ENCODE assay signal across 24 cellular contexts in genomic region chr6:3746696-3747095, GRCh38. TPM values are rescaled to one million over a fixed set of nuclear protein-coding genes. Genes with fewer than 3 reads are reported as not detected.
DNase-seq lines count a peak whose midpoint lies in the region; ATAC-seq and TF ChIP-seq lines count a peak whose summit lies in the region.
"Had no signal": no experiment of that assay in that cellular context is flagged by ENCODE, and none has a peak within 500 bp of the region (broad histone marks: within the 10 kb centered on the region; RNA-seq: fewer than 3 reads in every experiment).

No MANE protein-coding gene starts in this region.

- peaks cover 36% of the 10 kb centered on the region for H3F3A ChIP-seq in SK-N-SH (replicated peaks; ENCODE audit: insufficient read depth)

- peaks cover 80% of the 10 kb centered on the region for H3K4me1 Mint-ChIP-seq in chondrocyte (ENCODE audit: low read depth)
- peaks cover 79% of the 10 kb centered on the region for H3K4me1 Mint-ChIP-seq in osteocyte (ENCODE audit: unreplicated experiment)
- H3K4me1 Mint-ChIP-seq in activated CD8-positive, alpha-beta T cell treated with anti-CD3 and anti-CD28 coated beads for 36 hours (ENCODE audit: low read depth) = peaks cover 7% of the 10 kb centered on the region

- peaks cover 99% of the 10 kb centered on the region for H3K79me2 ChIP-seq in SK-N-SH (ENCODE audit: insufficient read depth)

- 97% methylated on average over 6 of the region's 8 CpGs for WGBS in SK-N-SH (ENCODE audit: low lambda C conversion rate)

- no peak for TF ChIP-seq RAD21 in SK-N-SH (IDR thresholded peaks at IDR 0.05; ENCODE audit: low read length)

- peaks cover 83% of the 10 kb centered on the region for H4K20me1 ChIP-seq in SK-N-SH (ENCODE audit: insufficient read depth)

- H3K27me3 Mint-ChIP-seq in chondrocyte (ENCODE audit: low read depth) (no peaks in the 10 kb centered on the region), osteocyte (ENCODE audit: unreplicated experiment) (no peaks in the 10 kb centered on the region)
- peaks cover 16% of the 10 kb centered on the region for H3K27me3 Mint-ChIP-seq in activated CD8-positive, alpha-beta T cell treated with anti-CD3 and anti-CD28 coated beads for 36 hours

- no peak overlapping the region for H3K4me3 ChIP-seq in SK-N-SH (ENCODE audit: low read depth in 2 of 2, low read length in 1 of 2)
- peak overlapping the region; percentile 96 to 97 for H3K4me3 ChIP-seq in tibial artery
- H3K4me3 ChIP-seq: MG63 had no signal

- no peak for TF ChIP-seq EP300 in SK-N-SH (IDR thresholded peaks at IDR 0.05; ENCODE audit: borderline replicate concordance in 1 of 2, low read depth in 1 of 2, low read length in 1 of 2)

- H3K4me2 ChIP-seq in SK-N-SH = peak overlapping the region; percentile 99; the same call in 1 of the 2 replicates

- H3K27ac ChIP-seq in SK-N-SH (ENCODE audit: low read depth in 2 of 2, low read length in 1 of 2) (no peak overlapping the region), tibial artery (peak overlapping the region; percentile 99)
- H3K27ac ChIP-seq: 22Rv1, C4-2B had no signal

- H3K9ac ChIP-seq in SK-N-SH = no peak overlapping the region

- no peaks in the 10 kb centered on the region for H3K27me3 ChIP-seq in SK-N-SH (ENCODE audit: insufficient read depth)
- H3K27me3 ChIP-seq in tibial artery = no peaks in the 10 kb centered on the region
- H3K27me3 ChIP-seq: MG63 had no signal

- peaks cover 14 to 32% of the 10 kb centered on the region in 2 experiments; a peak in 3 of 4 replicates for H3K4me1 ChIP-seq in SK-N-SH (ENCODE audit: control insufficient read depth in 1 of 2, insufficient read depth in 2 of 2, low read depth in 1 of 2, low read length in 1 of 2)
- H3K4me1 ChIP-seq in tibial artery = peaks cover 6 to 71% (median 58%) of the 10 kb centered on the region in 4 donors

- peaks cover 39% of the 10 kb centered on the region for H3K36me3 Mint-ChIP-seq in chondrocyte (ENCODE audit: low read depth)
- H3K36me3 Mint-ChIP-seq in osteocyte (ENCODE audit: unreplicated experiment) = peaks cover 20% of the 10 kb centered on the region
- H3K36me3 Mint-ChIP-seq in activated CD8-positive, alpha-beta T cell treated with anti-CD3 and anti-CD28 coated beads for 36 hours (ENCODE audit: low read depth) = no peaks in the 10 kb centered on the region
- H3K36me3 Mint-ChIP-seq: natural killer cell treated with Interleukin-12 subunit alpha and Interleukin-12 subunit beta and Interleukin-15 and Interleukin-18, amount 100 ng/mL, for 72 hours; WTC11 had no signal

- H2AFZ ChIP-seq in SK-N-SH (ENCODE audit: low read depth) = no peak overlapping the region

- no peaks in the 10 kb centered on the region for H3K9me3 Mint-ChIP-seq in chondrocyte (ENCODE audit: low read depth)
- no peaks in the 10 kb centered on the region for H3K9me3 Mint-ChIP-seq in osteocyte (ENCODE audit: unreplicated experiment)
- no peaks in the 10 kb centered on the region for H3K9me3 Mint-ChIP-seq in activated CD8-positive, alpha-beta T cell treated with anti-CD3 and anti-CD28 coated beads for 36 hours
- H3K9me3 Mint-ChIP-seq: activated naive CD4-positive, alpha-beta T cell treated with anti-CD3 and anti-CD28 coated beads for 36 hours; activated T-cell treated with anti-CD3 and anti-CD28 coated beads, Interleukin-2, amount 50 U/mL, for 24 hours; natural killer cell treated with Interleukin-12 subunit alpha and Interleukin-12 subunit beta and Interleukin-15 and Interleukin-18, amount 100 ng/mL, for 72 hours; T-helper 2 cell treated with Interferon-gamma antibody and Interleukin-4, amounts not matched to agents 5 μg/mL and 100 μg/mL, for 36 hours; WTC11 had no signal

- DNase-seq in SK-N-SH (no peak), chondrocyte (ENCODE audit: low spot score) (peak; percentile 11), osteocyte (ENCODE audit: extremely low spot score, unreplicated experiment) (peak; percentile 62), tibial artery (peak in 1 of 2 donors; percentile 62), islet precursor cell (no peak)
- DNase-seq in activated CD8-positive, alpha-beta T cell treated with anti-CD3 and anti-CD28 coated beads for 36 hours = no peak
- DNase-seq in activated CD4-positive, CD25-positive, alpha-beta regulatory T cell treated with anti-CD3 and anti-CD28 coated beads, Interleukin-2, amount 50 U/mL, for 72 hours = no peak
- DNase-seq: activated CD8-positive, alpha-beta T cell treated with anti-CD3 and anti-CD28 coated beads, Interleukin-2, amount 10 ng/mL, durations not matched to agents 7 days and 5 days; activated naive CD4-positive, alpha-beta T cell treated with anti-CD3 and anti-CD28 coated beads for 36 hours; anterior cingulate cortex; MG63; NCI-H748 treated with DMSO at 0.1 percent for 48 hours; OCI-M1; stimulated activated CD4-positive, alpha-beta T cell treated with anti-CD3 and anti-CD28 coated beads, Interleukin-12 subunit alpha, Interleukin-12 subunit beta, amount 100 ng/mL, for 4 hours; trophoblast cell had no signal

- H3K27ac Mint-ChIP-seq in chondrocyte (ENCODE audit: unreplicated experiment) (peak overlapping the region; percentile 91), osteocyte (ENCODE audit: unreplicated experiment) (peak overlapping the region; percentile 92)
- H3K27ac Mint-ChIP-seq in activated CD8-positive, alpha-beta T cell treated with anti-CD3 and anti-CD28 coated beads for 36 hours = no peak overlapping the region
- H3K27ac Mint-ChIP-seq: activated CD8-positive, alpha-beta T cell treated with anti-CD3 and anti-CD28 coated beads, Interleukin-2, amount 10 ng/mL, durations not matched to agents 7 days and 5 days; activated naive CD4-positive, alpha-beta T cell treated with anti-CD3 and anti-CD28 coated beads for 36 hours; activated T-cell treated with anti-CD3 and anti-CD28 coated beads, Interleukin-2, amount 50 U/mL, for 24 hours; natural killer cell treated with Interleukin-12 subunit alpha and Interleukin-12 subunit beta and Interleukin-15 and Interleukin-18, amount 100 ng/mL, for 72 hours; progenitor cell of endocrine pancreas; T-helper 2 cell treated with Interferon-gamma antibody and Interleukin-4, amounts not matched to agents 5 μg/mL and 100 μg/mL, for 36 hours; WTC11 had no signal

- H3K4me3 Mint-ChIP-seq in chondrocyte (ENCODE audit: unreplicated experiment) = peak overlapping the region; percentile 88
- peak overlapping the region; percentile 22 for H3K4me3 Mint-ChIP-seq in osteocyte (ENCODE audit: unreplicated experiment)
- no peak overlapping the region for H3K4me3 Mint-ChIP-seq in activated CD8-positive, alpha-beta T cell treated with anti-CD3 and anti-CD28 coated beads for 36 hours
- H3K4me3 Mint-ChIP-seq: activated CD8-positive, alpha-beta T cell treated with anti-CD3 and anti-CD28 coated beads, Interleukin-2, amount 10 ng/mL, durations not matched to agents 7 days and 5 days; activated naive CD4-positive, alpha-beta T cell treated with anti-CD3 and anti-CD28 coated beads for 36 hours; activated T-cell treated with anti-CD3 and anti-CD28 coated beads, Interleukin-2, amount 50 U/mL, for 24 hours; natural killer cell treated with Interleukin-12 subunit alpha and Interleukin-12 subunit beta and Interleukin-15 and Interleukin-18, amount 100 ng/mL, for 72 hours; T-helper 2 cell treated with Interferon-gamma antibody and Interleukin-4, amounts not matched to agents 5 μg/mL and 100 μg/mL, for 36 hours; WTC11 had no signal

- CTCF ChIA-PET in SK-N-SH (lab: Yijun Ruan, JAX) = interaction anchor here (0.9 to 8.5 kb wide), 9 partner anchors 13 to 409 kb away, joined by 3 to 88 read pairs (median 4); no protein-coding TSS in a partner anchor
- CTCF ChIA-PET in activated CD8-positive, alpha-beta T cell treated with anti-CD3 and anti-CD28 coated beads for 36 hours (lab: Charles Lee) = interaction anchor here (1.0 to 8.4 kb wide), 7 partner anchors 9 to 409 kb away, joined by 3 to 62 read pairs (median 9); partner anchors contain the start of gene FAM50B

- H3K9me3 ChIP-seq in SK-N-SH (no peaks in the 10 kb centered on the region), tibial artery (no peaks in the 10 kb centered on the region)
- H3K9me3 ChIP-seq: MG63 had no signal

- intact Hi-C loops in tibial artery (cut with DNase I; ENCODE audit: low total_unique reads) = loop anchor here (5.0 to 10.0 kb wide), 2 partner anchors 101 to 388 kb away; partner anchors contain the start of genes ECI2 and FAM50B
- intact Hi-C loops in activated CD8-positive, alpha-beta T cell treated with anti-CD3 and anti-CD28 coated beads for 36 hours (cut with micrococcal nuclease) = no loop called here

- H3K36me3 ChIP-seq in SK-N-SH (replicated peaks in 1 of 2; ENCODE audit: control insufficient read depth in 1 of 2, insufficient read depth in 2 of 2, low read length in 1 of 2) (peaks cover 6 to 21% of the 10 kb centered on the region in 2 experiments), tibial artery (peaks cover 0 to 20% (median 11%) of the 10 kb centered on the region in 3 donors)

- POLR2A ChIA-PET in SK-N-SH (lab: Yijun Ruan, JAX) = no interaction called here
- POLR2A ChIA-PET in activated CD8-positive, alpha-beta T cell treated with anti-CD3 and anti-CD28 coated beads for 36 hours (lab: Charles Lee) = no interaction called here

- TF ChIP-seq CTCF in SK-N-SH (IDR thresholded peaks at IDR 0.05) (no peak), chondrocyte (IDR thresholded peaks at IDR 0.05) (no peak), osteocyte (IDR thresholded peaks at IDR 0.05) (no peak), tibial artery (IDR thresholded peaks at IDR 0.05) (no peak)
- TF ChIP-seq CTCF in activated CD8-positive, alpha-beta T cell treated with anti-CD3 and anti-CD28 coated beads for 36 hours (IDR thresholded peaks at IDR 0.05) = no peak

- ATAC-seq in SK-N-SH treated with all-trans-retinoic acid at 6 μM for 48 hours = no peak
- ATAC-seq in activated CD8-positive, alpha-beta T cell treated with anti-CD3 and anti-CD28 coated beads for 36 hours = no peak
- ATAC-seq: activated CD8-positive, alpha-beta T cell treated with anti-CD3 and anti-CD28 coated beads, Interleukin-2, amount 10 ng/mL, durations not matched to agents 7 days and 5 days; HCT116; natural killer cell treated with Interleukin-12 subunit alpha and Interleukin-12 subunit beta and Interleukin-15 and Interleukin-18, amount 100 ng/mL, for 72 hours; WTC11 had no signal

- H3K9me2 ChIP-seq in SK-N-SH = no peaks in the 10 kb centered on the region

TF ChIP-seq in SK-N-SH treated with all-trans-retinoic acid at 6 μM for 48 hours, 23 proteins besides CTCF, POLR2A, EP300 and RAD21:
- no peak for TF ChIP-seq TCF4 (CRISPR knock-in tag; IDR thresholded peaks at IDR 0.05; ENCODE audit: borderline replicate concordance)
- no peak for TF ChIP-seq CSDC2 (CRISPR knock-in tag; IDR thresholded peaks at IDR 0.05)
- no peak for TF ChIP-seq ISL1 (CRISPR knock-in tag; IDR thresholded peaks at IDR 0.05)
- TF ChIP-seq ZC3H10 (CRISPR knock-in tag; IDR thresholded peaks at IDR 0.05) = no peak
- no peak for TF ChIP-seq ZNF70 (CRISPR knock-in tag; IDR thresholded peaks at IDR 0.05)
- no peak for TF ChIP-seq BACH2 (CRISPR knock-in tag; IDR thresholded peaks at IDR 0.05; ENCODE audit: borderline replicate concordance)

RNA-seq across cellular contexts. Expression of gene PXDC1, which starts 4.8 kb away (rescaled TPM):
- polyA plus RNA-seq in SK-N-SH (2012; rRNA removed) = 14.1 and 14.5 TPM in 2 replicates
- 17.3 and 19.2 TPM in 2 replicates for polyA plus RNA-seq in SK-N-SH (2012; cell fraction: cytosol; rRNA removed)
- polyA plus RNA-seq in SK-N-SH (2012; cell fraction: nucleus; rRNA removed) = 19.5 and 25.5 TPM in 2 replicates
- 191 to 231 TPM (median 222 TPM) in 3 replicates for total RNA-seq in chondrocyte
- 129 and 131 TPM in 2 replicates for total RNA-seq in osteocyte
- total RNA-seq in activated CD8-positive, alpha-beta T cell treated with anti-CD3 and anti-CD28 coated beads for 36 hours = under 1 TPM; 0.29 to 0.36 TPM
- total RNA-seq: activated CD8-positive, alpha-beta T cell treated with anti-CD3 and anti-CD28 coated beads, Interleukin-2, amount 10 ng/mL, durations not matched to agents 7 days and 5 days had no signal

Comparison
In these comparisons a context has a peak if more than half of its experiments do, and no peak if none do; other contexts are left out.
1. DNase-seq: peak in chondrocyte (single experiment) and osteocyte (single experiment); none in SK-N-SH (single experiment), islet precursor cell (single experiment), activated CD8-positive, alpha-beta T cell treated with anti-CD3 and anti-CD28 coated beads for 36 hours (single experiment) and activated CD4-positive, CD25-positive, alpha-beta regulatory T cell treated with anti-CD3 and anti-CD28 coated beads, Interleukin-2, amount 50 U/mL, for 72 hours (single experiment).
2. H3K27ac ChIP-seq: peak in tibial artery (2 of 2); none in SK-N-SH (0 of 2).
3. H3K4me3 ChIP-seq: peak in tibial artery (2 of 2); none in SK-N-SH (0 of 2).
4. RNA of gene PXDC1, which starts 4.8 kb away (total RNA-seq): 191 to 231 TPM in chondrocyte and 129 to 131 TPM in osteocyte; 0.29 to 0.36 TPM in activated CD8-positive, alpha-beta T cell treated with anti-CD3 and anti-CD28 coated beads for 36 hours; every median in the first group is over 10 times any median in the second.